Comparison of ENCODE assay signal across 37 cellular contexts in genomic region chr1:213486488-213486887, GRCh38.
DNase-seq lines count a peak whose midpoint lies in the region; ATAC-seq, FAIRE-seq and TF ChIP-seq lines count a peak whose summit lies in the region.
"Had no signal": no experiment of that assay in that cellular context is flagged by ENCODE, and none has a peak within 500 bp of the region (broad histone marks: within the 10 kb centered on the region; RNA-seq: fewer than 3 reads in every experiment).

No MANE protein-coding gene starts in this region.

- H3K27me3 ChIP-seq in HepG2 (ENCODE audit: control insufficient read depth in 1 of 2, insufficient read depth in 2 of 2, low read length in 2 of 2) (peaks cover 0 to 1% of the 10 kb centered on the region in 2 experiments; a peak in 1 of 5 replicates), right lobe of liver (no peaks in the 10 kb centered on the region), esophagus muscularis mucosa (peaks cover 0 to 4% (median 0%) of the 10 kb centered on the region in 4 donors)
- H3K27me3 ChIP-seq: BE2C; BLaER1; BLaER1 treated with 17β-estradiol and CSF1 and Interleukin-3, amounts not matched to agents 10 nM and 100 nM had no signal

- H3K4me3 ChIP-seq in HepG2 (replicated peaks in 1 of 3; ENCODE audit: insufficient read depth in 1 of 3, low read depth in 2 of 3, low read length in 3 of 3) (no peak overlapping the region), right lobe of liver (no peak overlapping the region), esophagus muscularis mucosa (no peak overlapping the region)
- H3K4me3 ChIP-seq: A549; BLaER1; BLaER1 treated with 17β-estradiol and CSF1 and Interleukin-3, amounts not matched to agents 10 nM and 100 nM had no signal

- no peak for TF ChIP-seq CTCF in activated CD8-positive, alpha-beta T cell treated with anti-CD3 and anti-CD28 coated beads for 36 hours (IDR thresholded peaks at IDR 0.05)
- TF ChIP-seq CTCF in HepG2 (CRISPR knock-in tag; IDR thresholded peaks at IDR 0.05): no peak
- no peak for TF ChIP-seq CTCF in right lobe of liver (IDR thresholded peaks at IDR 0.05)
- no peak for TF ChIP-seq CTCF in esophagus muscularis mucosa (IDR thresholded peaks at IDR 0.05)

- H3K9me3 ChIP-seq in HepG2 (ENCODE audit: low read length): no peaks in the 10 kb centered on the region
- H3K9me3 ChIP-seq in right lobe of liver: no peaks in the 10 kb centered on the region
- H3K9me3 ChIP-seq in esophagus muscularis mucosa: no peaks in the 10 kb centered on the region
- H3K9me3 ChIP-seq: A549, BE2C, BLaER1, Caco-2 had no signal

- no peak for TF ChIP-seq RAD21 in HepG2 (CRISPR knock-in tag; IDR thresholded peaks at IDR 0.05)

- H3K27me3 Mint-ChIP-seq in activated CD4-positive, alpha-beta T cell treated with anti-CD3 and anti-CD28 coated beads, Interleukin-2, amount 10 ng/mL, durations not matched to agents 24 days and 14 days: no peaks in the 10 kb centered on the region
- peaks cover 2% of the 10 kb centered on the region for H3K27me3 Mint-ChIP-seq in activated CD8-positive, alpha-beta T cell treated with anti-CD3 and anti-CD28 coated beads, Interleukin-2, amount 10 ng/mL, durations not matched to agents 7 days and 5 days (ENCODE audit: low read depth)
- H3K27me3 Mint-ChIP-seq in activated CD8-positive, alpha-beta T cell treated with anti-CD3 and anti-CD28 coated beads for 36 hours: peaks cover 2% of the 10 kb centered on the region
- H3K27me3 Mint-ChIP-seq in stimulated activated naive CD8-positive, alpha-beta T cell treated with anti-CD3 and anti-CD28 coated beads, Interleukin-15, amount 100 ng/mL, for 72 hours: peaks cover 15% of the 10 kb centered on the region
- H3K27me3 Mint-ChIP-seq: B cell had no signal

- 86% methylated on average over 2 of the region's 3 CpGs for WGBS in HepG2 (ENCODE audit: low lambda C conversion rate)
- 53% methylated on average over 3 of the region's 3 CpGs for WGBS in right lobe of liver (ENCODE audit: insufficient coverage, low coverage, low lambda C conversion rate, missing lambda C conversion rate)
- 96% methylated on average over 2 of the region's 3 CpGs for WGBS in esophagus muscularis mucosa

- no peaks in the 10 kb centered on the region for H3K36me3 Mint-ChIP-seq in activated CD4-positive, alpha-beta T cell treated with anti-CD3 and anti-CD28 coated beads, Interleukin-2, amount 10 ng/mL, durations not matched to agents 24 days and 14 days (ENCODE audit: low read depth)
- H3K36me3 Mint-ChIP-seq in activated CD8-positive, alpha-beta T cell treated with anti-CD3 and anti-CD28 coated beads, Interleukin-2, amount 10 ng/mL, durations not matched to agents 7 days and 5 days (ENCODE audit: low read depth): no peaks in the 10 kb centered on the region
- no peaks in the 10 kb centered on the region for H3K36me3 Mint-ChIP-seq in activated CD8-positive, alpha-beta T cell treated with anti-CD3 and anti-CD28 coated beads for 36 hours (ENCODE audit: low read depth)
- H3K36me3 Mint-ChIP-seq: CD14-positive monocyte; CD4-positive, alpha-beta memory T cell; CD4-positive, CD25-positive, alpha-beta regulatory T cell; CD8-positive, alpha-beta memory T cell; CD8-positive, alpha-beta T cell had no signal

- H3K4me1 ChIP-seq in HepG2 (ENCODE audit: insufficient read depth, low read length) (peaks cover 6% of the 10 kb centered on the region), right lobe of liver (no peaks in the 10 kb centered on the region), esophagus muscularis mucosa (no peaks in the 10 kb centered on the region)
- H3K4me1 ChIP-seq: A549; BE2C; BLaER1; BLaER1 treated with 17β-estradiol and CSF1 and Interleukin-3, amounts not matched to agents 10 nM and 100 nM; Caco-2 had no signal

- POLR2A ChIA-PET in activated CD8-positive, alpha-beta T cell treated with anti-CD3 and anti-CD28 coated beads, Interleukin-2, amount 10 ng/mL, durations not matched to agents 7 days and 5 days (lab: Charles Lee): no interaction called here
- POLR2A ChIA-PET in activated CD8-positive, alpha-beta T cell treated with anti-CD3 and anti-CD28 coated beads for 36 hours (lab: Charles Lee): interaction anchor here (0.6 kb wide), 1 partner anchor 403 kb away, joined by 3 read pairs; no protein-coding TSS in a partner anchor
- POLR2A ChIA-PET in HepG2 (lab: Yijun Ruan, JAX): no interaction called here

- peak; percentile 13 for DNase-seq in activated CD4-positive, alpha-beta T cell treated with anti-CD3 and anti-CD28 coated beads, Interleukin-2, amount 10 ng/mL, durations not matched to agents 24 days and 14 days
- no peak for DNase-seq in activated CD4-positive, alpha-beta T cell treated with anti-CD3 and anti-CD28 coated beads, Interleukin-2, amount 50 U/mL, for 1 hour
- DNase-seq in activated CD8-positive, alpha-beta T cell treated with anti-CD3 and anti-CD28 coated beads, Interleukin-2, amount 10 ng/mL, durations not matched to agents 7 days and 5 days: no peak
- DNase-seq in activated CD8-positive, alpha-beta T cell treated with anti-CD3 and anti-CD28 coated beads for 36 hours: no peak
- DNase-seq in HepG2 (ENCODE audit: low spot score) (no peak), right lobe of liver (no peak), esophagus muscularis mucosa (ENCODE audit: extremely low spot score) (peak; percentile 80)
- DNase-seq in stimulated activated naive CD8-positive, alpha-beta T cell treated with anti-CD3 and anti-CD28 coated beads, Interleukin-15, amount 100 ng/mL, for 72 hours: no peak
- DNase-seq: 8988T; ACHN; AML-193; BE2C; C1 segment of cervical spinal cord; Caco-2; Calu3; CD4-positive, alpha-beta memory T cell; CD4-positive, alpha-beta T cell; CD4-positive, CD25-positive, alpha-beta regulatory T cell; CD8-positive, alpha-beta memory T cell; CD8-positive, alpha-beta T cell; COR-L47; DMS 273 treated with DMSO at 0.1 percent for 48 hours; DMS153; DMS53; DMS79; DMS79 treated with DMSO at 0.1 percent for 48 hours; DND-41; EL had no signal

- H3K27ac Mint-ChIP-seq in activated CD4-positive, alpha-beta T cell treated with anti-CD3 and anti-CD28 coated beads, Interleukin-2, amount 10 ng/mL, durations not matched to agents 24 days and 14 days: no peak overlapping the region
- H3K27ac Mint-ChIP-seq in activated CD8-positive, alpha-beta T cell treated with anti-CD3 and anti-CD28 coated beads, Interleukin-2, amount 10 ng/mL, durations not matched to agents 7 days and 5 days: peak overlapping the region; percentile 13
- no peak overlapping the region for H3K27ac Mint-ChIP-seq in activated CD8-positive, alpha-beta T cell treated with anti-CD3 and anti-CD28 coated beads for 36 hours
- H3K27ac Mint-ChIP-seq in stimulated activated naive CD8-positive, alpha-beta T cell treated with anti-CD3 and anti-CD28 coated beads, Interleukin-15, amount 100 ng/mL, for 72 hours: no peak overlapping the region
- H3K27ac Mint-ChIP-seq: B cell; CD14-positive monocyte; CD4-positive, alpha-beta memory T cell; CD4-positive, alpha-beta T cell; CD4-positive, CD25-positive, alpha-beta regulatory T cell; CD8-positive, alpha-beta memory T cell; CD8-positive, alpha-beta T cell had no signal

- no peaks in the 10 kb centered on the region for H3K4me1 Mint-ChIP-seq in activated CD4-positive, alpha-beta T cell treated with anti-CD3 and anti-CD28 coated beads, Interleukin-2, amount 10 ng/mL, durations not matched to agents 24 days and 14 days
- no peaks in the 10 kb centered on the region for H3K4me1 Mint-ChIP-seq in activated CD8-positive, alpha-beta T cell treated with anti-CD3 and anti-CD28 coated beads, Interleukin-2, amount 10 ng/mL, durations not matched to agents 7 days and 5 days (ENCODE audit: low read depth)
- H3K4me1 Mint-ChIP-seq in activated CD8-positive, alpha-beta T cell treated with anti-CD3 and anti-CD28 coated beads for 36 hours (ENCODE audit: low read depth): no peaks in the 10 kb centered on the region
- H3K4me1 Mint-ChIP-seq in stimulated activated naive CD8-positive, alpha-beta T cell treated with anti-CD3 and anti-CD28 coated beads, Interleukin-15, amount 100 ng/mL, for 72 hours: no peaks in the 10 kb centered on the region
- H3K4me1 Mint-ChIP-seq: B cell; CD14-positive monocyte; CD4-positive, alpha-beta memory T cell; CD4-positive, CD25-positive, alpha-beta regulatory T cell; CD8-positive, alpha-beta memory T cell had no signal

- no peak for ATAC-seq in activated CD8-positive, alpha-beta T cell treated with anti-CD3 and anti-CD28 coated beads, Interleukin-2, amount 10 ng/mL, durations not matched to agents 7 days and 5 days
- ATAC-seq in activated CD8-positive, alpha-beta T cell treated with anti-CD3 and anti-CD28 coated beads for 36 hours: no peak
- ATAC-seq in HepG2 (no peak), right lobe of liver (no peak)
- ATAC-seq in stimulated activated naive CD8-positive, alpha-beta T cell treated with anti-CD3 and anti-CD28 coated beads, Interleukin-15, amount 100 ng/mL, for 72 hours: no peak
- ATAC-seq: A549; CD8-positive, alpha-beta T cell had no signal

- CTCF ChIA-PET in activated CD8-positive, alpha-beta T cell treated with anti-CD3 and anti-CD28 coated beads, Interleukin-2, amount 10 ng/mL, durations not matched to agents 7 days and 5 days (lab: Charles Lee): no interaction called here
- CTCF ChIA-PET in activated CD8-positive, alpha-beta T cell treated with anti-CD3 and anti-CD28 coated beads for 36 hours (lab: Charles Lee): no interaction called here
- CTCF ChIA-PET in HepG2 (lab: Yijun Ruan, JAX; ENCODE audit: low intra/inter-chr PET ratio, low total read pairs): no interaction called here

- H2AFZ ChIP-seq in HepG2 (ENCODE audit: low read length): no peak overlapping the region

- no peak for FAIRE-seq in HepG2 (lab: Jason Lieb, UNC)
- FAIRE-seq: A204.1, A549, D721Med had no signal

- H3K4me3 Mint-ChIP-seq in activated CD4-positive, alpha-beta T cell treated with anti-CD3 and anti-CD28 coated beads, Interleukin-2, amount 10 ng/mL, durations not matched to agents 24 days and 14 days: no peak overlapping the region
- H3K4me3 Mint-ChIP-seq in activated CD8-positive, alpha-beta T cell treated with anti-CD3 and anti-CD28 coated beads, Interleukin-2, amount 10 ng/mL, durations not matched to agents 7 days and 5 days: no peak overlapping the region
- no peak overlapping the region for H3K4me3 Mint-ChIP-seq in activated CD8-positive, alpha-beta T cell treated with anti-CD3 and anti-CD28 coated beads for 36 hours
- no peak overlapping the region for H3K4me3 Mint-ChIP-seq in stimulated activated naive CD8-positive, alpha-beta T cell treated with anti-CD3 and anti-CD28 coated beads, Interleukin-15, amount 100 ng/mL, for 72 hours
- H3K4me3 Mint-ChIP-seq: B cell; CD14-positive monocyte; CD4-positive, alpha-beta memory T cell; CD4-positive, alpha-beta T cell; CD4-positive, CD25-positive, alpha-beta regulatory T cell; CD8-positive, alpha-beta memory T cell; CD8-positive, alpha-beta T cell had no signal

- no TSS peak for BruUV-seq in HepG2 (replicated peaks; lab: Mats Ljungman, UMichigan)

- no peak for TF ChIP-seq EP300 in HepG2 (IDR thresholded peaks at IDR 0.05; ENCODE audit: low read depth in 2 of 2, low read length in 2 of 2)
- no peak for TF ChIP-seq EP300 in HepG2 (CRISPR knock-in tag; IDR thresholded peaks at IDR 0.05; ENCODE audit: borderline replicate concordance)
- TF ChIP-seq EP300 in esophagus muscularis mucosa (IDR thresholded peaks at IDR 0.05): no peak

- H3K79me2 ChIP-seq in HepG2 (ENCODE audit: insufficient read depth, low read length): no peaks in the 10 kb centered on the region

- H3K4me2 ChIP-seq in HepG2 (ENCODE audit: low read depth, low read length): no peak overlapping the region
- H3K4me2 ChIP-seq: A549; BLaER1; BLaER1 treated with 17β-estradiol and CSF1 and Interleukin-3, amounts not matched to agents 10 nM and 100 nM had no signal

- no peak overlapping the region for H3K27ac ChIP-seq in HepG2 (ENCODE audit: extremely low read length, insufficient read depth, low read length)
- H3K27ac ChIP-seq in right lobe of liver: no peak overlapping the region
- no peak overlapping the region for H3K27ac ChIP-seq in esophagus muscularis mucosa (replicated peaks in 1 of 4)
- H3K27ac ChIP-seq: 22Rv1; A549; BLaER1; BLaER1 treated with 17β-estradiol and CSF1 and Interleukin-3, amounts not matched to agents 10 nM and 100 nM; C4-2B had no signal

- intact Hi-C loops in activated CD4-positive, alpha-beta T cell treated with anti-CD3 and anti-CD28 coated beads, Interleukin-2, amount 10 ng/mL, durations not matched to agents 24 days and 14 days (cut with micrococcal nuclease): no loop called here
- intact Hi-C loops in activated CD8-positive, alpha-beta T cell treated with anti-CD3 and anti-CD28 coated beads for 36 hours (cut with micrococcal nuclease): no loop called here
- intact Hi-C loops in HepG2 (cut with micrococcal nuclease; ENCODE audit: unreplicated experiment) (no loop called here), right lobe of liver (cut with DNase I) (no loop called here), esophagus muscularis mucosa (cut with DNase I) (no loop called here)

- H3K9me3 Mint-ChIP-seq in activated CD4-positive, alpha-beta T cell treated with anti-CD3 and anti-CD28 coated beads, Interleukin-2, amount 10 ng/mL, durations not matched to agents 24 days and 14 days: no peaks in the 10 kb centered on the region
- no peaks in the 10 kb centered on the region for H3K9me3 Mint-ChIP-seq in activated CD8-positive, alpha-beta T cell treated with anti-CD3 and anti-CD28 coated beads, Interleukin-2, amount 10 ng/mL, durations not matched to agents 7 days and 5 days (ENCODE audit: insufficient read depth)
- no peaks in the 10 kb centered on the region for H3K9me3 Mint-ChIP-seq in activated CD8-positive, alpha-beta T cell treated with anti-CD3 and anti-CD28 coated beads for 36 hours
- no peaks in the 10 kb centered on the region for H3K9me3 Mint-ChIP-seq in stimulated activated naive CD8-positive, alpha-beta T cell treated with anti-CD3 and anti-CD28 coated beads, Interleukin-15, amount 100 ng/mL, for 72 hours
- H3K9me3 Mint-ChIP-seq: CD4-positive, alpha-beta T cell; CD8-positive, alpha-beta T cell had no signal

- no peaks in the 10 kb centered on the region for H4K20me1 ChIP-seq in HepG2 (ENCODE audit: insufficient read depth, low read length)
- H4K20me1 ChIP-seq: BLaER1; BLaER1 treated with 17β-estradiol and CSF1 and Interleukin-3, amounts not matched to agents 10 nM and 100 nM had no signal

- no peaks in the 10 kb centered on the region for H3K36me3 ChIP-seq in HepG2 (replicated peaks in 1 of 2; ENCODE audit: control insufficient read depth in 1 of 2, insufficient read depth in 2 of 2, low read length in 2 of 2)
- no peaks in the 10 kb centered on the region for H3K36me3 ChIP-seq in right lobe of liver
- H3K36me3 ChIP-seq in esophagus muscularis mucosa: no peaks in the 10 kb centered on the region
- H3K36me3 ChIP-seq: BE2C; BLaER1; BLaER1 treated with 17β-estradiol and CSF1 and Interleukin-3, amounts not matched to agents 10 nM and 100 nM had no signal

- TF ChIP-seq POLR2A in HepG2 (IDR thresholded peaks at IDR 0.05; ENCODE audit: insufficient read depth in 1 of 2, low read depth in 2 of 2, low read length in 2 of 2) (no peak), right lobe of liver (IDR thresholded peaks at IDR 0.05) (no peak), esophagus muscularis mucosa (IDR thresholded peaks at IDR 0.05; ENCODE audit: low read depth) (no peak)

- no peak overlapping the region for H3K9ac ChIP-seq in HepG2 (ENCODE audit: insufficient read depth, low read depth, low read length)
- H3K9ac ChIP-seq: BLaER1; BLaER1 treated with 17β-estradiol and CSF1 and Interleukin-3, amounts not matched to agents 10 nM and 100 nM had no signal

- in situ Hi-C loops in HepG2 (cut with HindIII; ENCODE audit: extremely low pct_ligation_motif_present, low pct_unique_long_range_greater_than_20kb): no loop called here

Comparison
In these comparisons a context has a peak if more than half of its experiments do, and no peak if none do; other contexts are left out.
1. DNase-seq: peak in activated CD4-positive, alpha-beta T cell treated with anti-CD3 and anti-CD28 coated beads, Interleukin-2, amount 10 ng/mL, durations not matched to agents 24 days and 14 days (single experiment) and esophagus muscularis mucosa (single experiment); none in activated CD4-positive, alpha-beta T cell treated with anti-CD3 and anti-CD28 coated beads, Interleukin-2, amount 50 U/mL, for 1 hour (single experiment), activated CD8-positive, alpha-beta T cell treated with anti-CD3 and anti-CD28 coated beads, Interleukin-2, amount 10 ng/mL, durations not matched to agents 7 days and 5 days (single experiment), activated CD8-positive, alpha-beta T cell treated with anti-CD3 and anti-CD28 coated beads for 36 hours (single experiment), HepG2 (single experiment), right lobe of liver (0 of 3) and stimulated activated naive CD8-positive, alpha-beta T cell treated with anti-CD3 and anti-CD28 coated beads, Interleukin-15, amount 100 ng/mL, for 72 hours (0 of 2).